In genomic region chr15:55744026-55744655, GRCh38 we compare ENCODE assay signal across 12 cellular contexts. TPM values are rescaled to one million over a fixed set of nuclear protein-coding genes. Genes with fewer than 3 reads are reported as not detected.
DNase-seq lines count a peak whose midpoint lies in the region; ATAC-seq and TF ChIP-seq lines count a peak whose summit lies in the region.
"Had no signal": no experiment of that assay in that cellular context is flagged by ENCODE, and none has a peak within 500 bp of the region (broad histone marks: within the 10 kb centered on the region; RNA-seq: fewer than 3 reads in every experiment).

No MANE protein-coding gene starts in this region.

- peak overlapping the region; percentile 52 for H3K4me3 Mint-ChIP-seq in activated naive CD4-positive, alpha-beta T cell treated with anti-CD3 and anti-CD28 coated beads, Interleukin-2, amount 10 ng/mL, durations not matched to agents 7 days and 5 days
- peak overlapping the region; percentile 60 for H3K4me3 Mint-ChIP-seq in activated T-helper 17 cell treated with anti-CD3 and anti-CD28 coated beads, Interleukin-2, amount 50 U/mL, for 72 hours

- no peaks in the 10 kb centered on the region for H3K36me3 ChIP-seq in lower lobe of right lung
- H3K36me3 ChIP-seq in thoracic aorta = no peaks in the 10 kb centered on the region

- H3K27ac Mint-ChIP-seq in activated naive CD4-positive, alpha-beta T cell treated with anti-CD3 and anti-CD28 coated beads, Interleukin-2, amount 10 ng/mL, durations not matched to agents 7 days and 5 days = no peak overlapping the region
- no peak overlapping the region for H3K27ac Mint-ChIP-seq in activated T-helper 17 cell treated with anti-CD3 and anti-CD28 coated beads, Interleukin-2, amount 50 U/mL, for 72 hours

- H3K4me1 ChIP-seq in lower lobe of right lung (no peaks in the 10 kb centered on the region), thoracic aorta (ENCODE audit: control insufficient read depth in 1 of 2, low read depth in 2 of 2) (peaks cover 0 to 2% of the 10 kb centered on the region in 2 donors)

- no peak for DNase-seq in activated naive CD4-positive, alpha-beta T cell treated with anti-CD3 and anti-CD28 coated beads, Interleukin-2, amount 10 ng/mL, durations not matched to agents 7 days and 5 days
- no peak for DNase-seq in activated naive CD4-positive, alpha-beta T cell (lab: John Stamatoyannopoulos, UW)
- DNase-seq in lower lobe of right lung = no peak
- no peak for DNase-seq in thoracic aorta (ENCODE audit: low spot score)
- DNase-seq in SHP77 (lab: John Stamatoyannopoulos, UW) = no peak
- DNase-seq in activated effector memory CD4-positive, alpha-beta T cell treated with Interleukin-2 at 50 U/mL for 16 hours = no peak
- DNase-seq: effector CD4-positive, alpha-beta T cell; NCI-H1092 treated with DMSO at 0.1 percent for 48 hours; occipital lobe; stimulated activated CD4-positive, alpha-beta T cell treated with anti-CD3 and anti-CD28 coated beads, Interleukin-4, amount 100 ng/mL, for 4 hours had no signal

- peaks cover 3% of the 10 kb centered on the region for H3K4me1 Mint-ChIP-seq in activated naive CD4-positive, alpha-beta T cell treated with anti-CD3 and anti-CD28 coated beads, Interleukin-2, amount 10 ng/mL, durations not matched to agents 7 days and 5 days
- no peaks in the 10 kb centered on the region for H3K4me1 Mint-ChIP-seq in activated T-helper 17 cell treated with anti-CD3 and anti-CD28 coated beads, Interleukin-2, amount 50 U/mL, for 72 hours

- H3K9me3 ChIP-seq in lower lobe of right lung = no peaks in the 10 kb centered on the region
- H3K9me3 ChIP-seq in thoracic aorta = no peaks in the 10 kb centered on the region

- CTCF ChIA-PET in activated naive CD4-positive, alpha-beta T cell treated with anti-CD3 and anti-CD28 coated beads, Interleukin-2, amount 10 ng/mL, durations not matched to agents 7 days and 5 days (lab: Charles Lee) = no interaction called here

- H3K27me3 Mint-ChIP-seq in activated naive CD4-positive, alpha-beta T cell treated with anti-CD3 and anti-CD28 coated beads, Interleukin-2, amount 10 ng/mL, durations not matched to agents 7 days and 5 days = no peaks in the 10 kb centered on the region
- H3K27me3 Mint-ChIP-seq in activated T-helper 17 cell treated with anti-CD3 and anti-CD28 coated beads, Interleukin-2, amount 50 U/mL, for 72 hours = peaks cover 26% of the 10 kb centered on the region

- H3K27me3 ChIP-seq in lower lobe of right lung (ENCODE audit: low read depth) (peaks cover 23% of the 10 kb centered on the region), thoracic aorta (replicated peaks; ENCODE audit: insufficient read depth) (no peaks in the 10 kb centered on the region)

- peak overlapping the region; percentile 88 for H3K4me3 ChIP-seq in lower lobe of right lung
- H3K4me3 ChIP-seq in thoracic aorta = peak overlapping the region; percentile 97

- H3K9me3 Mint-ChIP-seq in activated naive CD4-positive, alpha-beta T cell treated with anti-CD3 and anti-CD28 coated beads, Interleukin-2, amount 10 ng/mL, durations not matched to agents 7 days and 5 days = no peaks in the 10 kb centered on the region
- no peaks in the 10 kb centered on the region for H3K9me3 Mint-ChIP-seq in activated T-helper 17 cell treated with anti-CD3 and anti-CD28 coated beads, Interleukin-2, amount 50 U/mL, for 72 hours

- no peak for ATAC-seq in activated T-helper 17 cell treated with anti-CD3 and anti-CD28 coated beads, Interleukin-2, amount 50 U/mL, for 72 hours (replicated peaks)
- ATAC-seq in lower lobe of right lung = no peak
- no peak for ATAC-seq in thoracic aorta (ENCODE audit: insufficient number of reproducible peaks, low FRiP score, low read depth)
- no peak for ATAC-seq in GM19328 (IDR thresholded peaks at IDR 0.05; ENCODE audit: unreplicated experiment)

- TF ChIP-seq CTCF in lower lobe of right lung (IDR thresholded peaks at IDR 0.05) = no peak
- TF ChIP-seq CTCF in thoracic aorta (IDR thresholded peaks at IDR 0.05) = no peak

- H3K27ac ChIP-seq in lower lobe of right lung (peak overlapping the region; percentile 41), thoracic aorta (no peak overlapping the region)

- H3K36me3 Mint-ChIP-seq in activated naive CD4-positive, alpha-beta T cell treated with anti-CD3 and anti-CD28 coated beads, Interleukin-2, amount 10 ng/mL, durations not matched to agents 7 days and 5 days = no peaks in the 10 kb centered on the region
- no peaks in the 10 kb centered on the region for H3K36me3 Mint-ChIP-seq in activated T-helper 17 cell treated with anti-CD3 and anti-CD28 coated beads, Interleukin-2, amount 50 U/mL, for 72 hours (ENCODE audit: low read depth)

- intact Hi-C loops in lower lobe of right lung (cut with DNase I) = no loop called here

RNA-seq across cellular contexts. Expression of gene PRTG, which starts 1.2 kb away (rescaled TPM):
- not detected for total RNA-seq in activated T-helper 17 cell treated with anti-CD3 and anti-CD28 coated beads, Interleukin-2, amount 50 U/mL, for 72 hours
- total RNA-seq in lower lobe of right lung = 10.5 TPM
- 1 to 10 TPM in 1 of 2 donors, under 1 TPM in 1; 0.41 to 3.0 TPM for total RNA-seq in thoracic aorta
